Comparison of ENCODE assay signal across 15 cellular contexts in the genomic region with DNA sequence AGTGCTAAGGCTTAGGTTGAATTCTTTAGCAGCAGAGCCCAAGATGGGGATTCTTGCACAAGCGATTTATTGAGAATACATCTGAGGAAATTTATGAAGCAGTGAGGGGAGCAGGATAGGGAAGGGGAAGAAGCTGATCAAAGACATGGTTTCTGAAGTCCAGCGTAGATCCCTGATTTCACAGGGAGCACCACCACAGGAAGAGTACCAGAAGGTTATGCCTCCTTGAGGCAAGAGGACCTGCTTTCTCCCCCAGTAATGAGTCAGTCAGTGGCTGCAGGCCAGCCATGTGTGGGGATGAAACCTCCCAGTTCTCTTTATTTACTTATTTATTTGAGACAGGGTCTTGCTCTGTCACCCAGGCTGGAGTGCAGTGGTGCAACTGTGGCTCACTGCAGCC. TPM values are rescaled to one million over a fixed set of nuclear protein-coding genes. Genes with fewer than 3 reads are reported as not detected.
DNase-seq lines count a peak whose midpoint lies in the region; ATAC-seq and TF ChIP-seq lines count a peak whose summit lies in the region.
"Had no signal": no experiment of that assay in that cellular context is flagged by ENCODE, and none has a peak within 500 bp of the region (broad histone marks: within the 10 kb centered on the region; RNA-seq: fewer than 3 reads in every experiment).

No MANE protein-coding gene starts in this region.

- peaks cover 56% of the 10 kb centered on the region for H3K36me3 Mint-ChIP-seq in activated CD8-positive, alpha-beta memory T cell treated with anti-CD3 and anti-CD28 coated beads, Interleukin-2, amount 10 ng/mL, durations not matched to agents 7 days and 5 days
- H3K36me3 Mint-ChIP-seq: CD4-positive, CD25-positive, alpha-beta regulatory T cell had no signal

- H3K9me3 Mint-ChIP-seq in activated CD8-positive, alpha-beta memory T cell treated with anti-CD3 and anti-CD28 coated beads, Interleukin-2, amount 10 ng/mL, durations not matched to agents 7 days and 5 days (ENCODE audit: low read depth) = no peaks in the 10 kb centered on the region
- H3K9me3 Mint-ChIP-seq: CD4-positive, CD25-positive, alpha-beta regulatory T cell; HFFc6 had no signal

- H3K27ac Mint-ChIP-seq in activated CD8-positive, alpha-beta memory T cell treated with anti-CD3 and anti-CD28 coated beads, Interleukin-2, amount 10 ng/mL, durations not matched to agents 7 days and 5 days = peak overlapping the region; percentile 29
- H3K27ac Mint-ChIP-seq: CD4-positive, CD25-positive, alpha-beta regulatory T cell; HFFc6 had no signal

- H3K9me3 ChIP-seq in MG63 = no peaks in the 10 kb centered on the region
- H3K9me3 ChIP-seq in esophagus muscularis mucosa = no peaks in the 10 kb centered on the region
- H3K9me3 ChIP-seq: BLaER1 treated with 17β-estradiol and CSF1 and Interleukin-3, amounts not matched to agents 10 nM and 100 nM had no signal

- H3K27me3 ChIP-seq in MG63 = no peaks in the 10 kb centered on the region
- H3K27me3 ChIP-seq in esophagus muscularis mucosa = no peaks in the 10 kb centered on the region
- H3K27me3 ChIP-seq: BLaER1 treated with 17β-estradiol and CSF1 and Interleukin-3, amounts not matched to agents 10 nM and 100 nM had no signal

- no peaks in the 10 kb centered on the region for H3K4me1 Mint-ChIP-seq in activated CD8-positive, alpha-beta memory T cell treated with anti-CD3 and anti-CD28 coated beads, Interleukin-2, amount 10 ng/mL, durations not matched to agents 7 days and 5 days
- H3K4me1 Mint-ChIP-seq: CD4-positive, CD25-positive, alpha-beta regulatory T cell had no signal

- H3K27ac ChIP-seq in esophagus muscularis mucosa (replicated peaks in 1 of 4) = no peak overlapping the region
- H3K27ac ChIP-seq: BLaER1 treated with 17β-estradiol and CSF1 and Interleukin-3, amounts not matched to agents 10 nM and 100 nM; HL-60 had no signal

- intact Hi-C loops in esophagus muscularis mucosa (cut with DNase I) = no loop called here

- no peak overlapping the region for H3K4me3 Mint-ChIP-seq in activated CD8-positive, alpha-beta memory T cell treated with anti-CD3 and anti-CD28 coated beads, Interleukin-2, amount 10 ng/mL, durations not matched to agents 7 days and 5 days
- H3K4me3 Mint-ChIP-seq: CD4-positive, CD25-positive, alpha-beta regulatory T cell; HFFc6 had no signal

- WGBS in esophagus muscularis mucosa = 93% methylated on average over 2 of the region's 2 CpGs

- H3K36me3 ChIP-seq in MG63 (no peaks in the 10 kb centered on the region), esophagus muscularis mucosa (no peaks in the 10 kb centered on the region)
- H3K36me3 ChIP-seq: BLaER1 treated with 17β-estradiol and CSF1 and Interleukin-3, amounts not matched to agents 10 nM and 100 nM had no signal

- ATAC-seq in activated CD8-positive, alpha-beta memory T cell treated with anti-CD3 and anti-CD28 coated beads, Interleukin-2, amount 10 ng/mL, durations not matched to agents 7 days and 5 days = no peak
- ATAC-seq in HG03457 (IDR thresholded peaks at IDR 0.05; ENCODE audit: unreplicated experiment) = no peak
- no peak for ATAC-seq in GM19452 (IDR thresholded peaks at IDR 0.05; ENCODE audit: unreplicated experiment)
- ATAC-seq in GM21528 (IDR thresholded peaks at IDR 0.05; ENCODE audit: low FRiP score, unreplicated experiment) = no peak

- CTCF ChIA-PET in activated CD8-positive, alpha-beta memory T cell treated with anti-CD3 and anti-CD28 coated beads, Interleukin-2, amount 10 ng/mL, durations not matched to agents 7 days and 5 days (lab: Charles Lee) = no interaction called here

- no peak for TF ChIP-seq CTCF in esophagus muscularis mucosa (IDR thresholded peaks at IDR 0.05)

- no peaks in the 10 kb centered on the region for H3K27me3 Mint-ChIP-seq in activated CD8-positive, alpha-beta memory T cell treated with anti-CD3 and anti-CD28 coated beads, Interleukin-2, amount 10 ng/mL, durations not matched to agents 7 days and 5 days

- no peak for TF ChIP-seq EP300 in esophagus muscularis mucosa (IDR thresholded peaks at IDR 0.05)

- no peak for TF ChIP-seq POLR2A in esophagus muscularis mucosa (IDR thresholded peaks at IDR 0.05; ENCODE audit: low read depth)

- no peaks in the 10 kb centered on the region for H3K4me1 ChIP-seq in esophagus muscularis mucosa
- H3K4me1 ChIP-seq: BLaER1 treated with 17β-estradiol and CSF1 and Interleukin-3, amounts not matched to agents 10 nM and 100 nM had no signal

- DNase-seq in activated CD8-positive, alpha-beta memory T cell treated with anti-CD3 and anti-CD28 coated beads, Interleukin-2, amount 10 ng/mL, durations not matched to agents 7 days and 5 days = no peak
- DNase-seq in activated CD8-positive, alpha-beta memory T cell treated with anti-CD3 and anti-CD28 coated beads, Interleukin-2, amount 50 U/mL, for 4 hours = no peak
- DNase-seq in MG63 (peak; percentile 6), esophagus muscularis mucosa (ENCODE audit: extremely low spot score) (peak; percentile 64), NCI-H2029 treated with DMSO at 0.1 percent for 48 hours (lab: John Stamatoyannopoulos, UW) (no peak)
- DNase-seq: ACHN; CD4-positive, CD25-positive, alpha-beta regulatory T cell; DMS53; HCEC 1CT; HFFc6 had no signal

- no peak overlapping the region for H3K4me3 ChIP-seq in MG63
- no peak overlapping the region for H3K4me3 ChIP-seq in esophagus muscularis mucosa
- H3K4me3 ChIP-seq: BLaER1 treated with 17β-estradiol and CSF1 and Interleukin-3, amounts not matched to agents 10 nM and 100 nM had no signal

RNA-seq across cellular contexts. Expression of a gene that starts 35.0 kb away (rescaled TPM):
- 10 to 100 TPM; 32.2 to 39.7 TPM for total RNA-seq in activated CD8-positive, alpha-beta memory T cell treated with anti-CD3 and anti-CD28 coated beads, Interleukin-2, amount 10 ng/mL, durations not matched to agents 7 days and 5 days
- total RNA-seq in MG63 (2014; rRNA removed; shearing (Covaris generic); ENCODE audit: low replicate concordance) = 13.2 and 24.7 TPM in 2 replicates
- total RNA-seq in esophagus muscularis mucosa = 10 to 100 TPM; 60.1 to 67.3 (median 63.6) TPM

RNA-seq across cellular contexts. Expression of a gene that starts 48.3 kb away (rescaled TPM):
- total RNA-seq in activated CD8-positive, alpha-beta memory T cell treated with anti-CD3 and anti-CD28 coated beads, Interleukin-2, amount 10 ng/mL, durations not matched to agents 7 days and 5 days = 10 to 100 TPM in 1 of 2 experiments, 1 to 10 TPM in 1; 8.3 to 15.4 TPM
- 0.47 and 0.49 TPM in 2 replicates for total RNA-seq in MG63 (2014; rRNA removed; shearing (Covaris generic); ENCODE audit: low replicate concordance)
- total RNA-seq in esophagus muscularis mucosa = 1 to 10 TPM in 1 of 4 donors, under 1 TPM in 3; 0.17 to 1.2 (median 0.46) TPM

Comparison
In these comparisons a context has a peak if more than half of its experiments do, and no peak if none do; other contexts are left out.
1. DNase-seq: peak in MG63 (single experiment) and esophagus muscularis mucosa (single experiment); none in activated CD8-positive, alpha-beta memory T cell treated with anti-CD3 and anti-CD28 coated beads, Interleukin-2, amount 10 ng/mL, durations not matched to agents 7 days and 5 days (single experiment), activated CD8-positive, alpha-beta memory T cell treated with anti-CD3 and anti-CD28 coated beads, Interleukin-2, amount 50 U/mL, for 4 hours (single experiment) and NCI-H2029 treated with DMSO at 0.1 percent for 48 hours (single experiment).